Comparison of ENCODE assay signal across 8 cellular contexts in genomic region chr1:147599362-147600118, GRCh38. TPM values are rescaled to one million over a fixed set of nuclear protein-coding genes. Genes with fewer than 3 reads are reported as not detected.
DNase-seq lines count a peak whose midpoint lies in the region; ATAC-seq and TF ChIP-seq lines count a peak whose summit lies in the region.

No MANE protein-coding gene starts in this region.

- DNase-seq in AG08395 (ENCODE audit: low spot score) (peak; percentile 96), NCI-H446 treated with DMSO at 0.1 percent for 48 hours (lab: John Stamatoyannopoulos, UW) (peak; percentile 91), cerebellum (ENCODE audit: low spot score) (peak; percentile 96), kidney glomerular epithelial cell (lab: John Stamatoyannopoulos, UW) (peak; percentile 94)
- peak; percentile 95 for DNase-seq in activated CD4-positive, alpha-beta T cell treated with anti-CD3 and anti-CD28 coated beads for 1 hour
- peak; percentile 98 for DNase-seq in stimulated activated CD4-positive, alpha-beta T cell treated with anti-CD3 and anti-CD28 coated beads, Interleukin-15, amount 100 ng/mL, for 24 hours

- TF ChIP-seq POLR2A in GM19193 (IDR thresholded peaks at IDR 0.05; ENCODE audit: extremely low read depth, insufficient read depth, insufficient read length) = peak; percentile 39

- ATAC-seq in HG03378 (IDR thresholded peaks at IDR 0.05; ENCODE audit: unreplicated experiment) = peak; percentile 43

RNA-seq across cellular contexts. Expression of gene BCL9, which starts 58.2 kb away (rescaled TPM):
- total RNA-seq in cerebellum = 13.2 TPM

Comparison
In these comparisons a context has a peak if more than half of its experiments do, and no peak if none do; other contexts are left out.
1. Peak in every context shown above with its lines: DNase-seq and ATAC-seq.